1 cellular context compared by ENCODE assay signal in the genomic region with DNA sequence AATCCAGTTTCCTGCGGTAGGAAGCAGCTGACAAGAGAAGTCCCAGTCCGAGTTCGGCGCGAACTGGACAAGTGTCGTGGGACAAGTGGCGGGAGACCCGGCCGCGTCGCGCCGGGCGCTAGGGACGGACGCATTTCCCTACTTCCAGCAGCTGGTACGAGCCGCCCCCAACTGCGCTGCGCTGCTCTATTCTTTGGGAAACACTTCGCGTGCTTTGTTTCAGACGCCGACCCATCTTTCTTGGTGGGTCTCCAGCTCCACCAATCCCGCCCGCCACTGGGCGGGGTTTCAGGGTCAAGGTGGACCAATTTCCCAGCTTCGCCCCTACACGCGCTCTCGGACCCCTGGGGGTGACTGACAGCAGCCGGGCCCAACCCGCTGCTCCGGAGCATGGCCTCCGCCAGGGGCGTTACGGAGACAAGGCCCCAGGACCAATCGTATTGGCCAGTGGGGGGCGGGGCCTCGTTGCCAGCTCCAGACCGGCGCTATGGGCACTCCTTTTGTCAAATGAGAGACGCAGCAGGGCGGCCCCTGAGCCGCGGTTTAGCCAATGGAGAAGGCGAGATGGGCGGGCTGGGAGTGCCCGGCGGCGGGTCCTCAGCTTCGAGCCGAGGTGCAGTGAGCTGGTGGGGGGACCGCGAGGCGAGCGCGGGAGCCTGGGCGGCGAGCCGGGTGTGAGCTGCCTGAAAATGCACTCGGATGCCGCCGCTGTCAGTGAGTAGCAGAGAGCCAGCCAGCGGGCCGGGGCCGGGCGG.
A peak's percentile ranks its signal among the peaks of the same experiment; 100 is the strongest.
TF ChIP-seq lines count a peak whose summit lies in the region.

A gene (plus strand): TSS at position 600 of the 755 bp plus-strand sequence. CDS start 90 bp downstream, at position 690.

TF ChIP-seq in HepG2, 621 proteins besides CTCF, POLR2A, EP300 and RAD21 (continued from another document and continues in another):
- no peak for TF ChIP-seq GTF3A (CRISPR knock-in tag; conservative IDR thresholded peaks at IDR 0.05)
- no peak for TF ChIP-seq ZNF207 (IDR thresholded peaks at IDR 0.05; ENCODE audit: borderline replicate concordance)
- TF ChIP-seq KMT2A (CRISPR knock-in tag; IDR thresholded peaks at IDR 0.05), result no peak; the same call in 1 of the 2 replicates
- no peak for TF ChIP-seq CAMTA2 (CRISPR knock-in tag; IDR thresholded peaks at IDR 0.05; ENCODE audit: borderline replicate concordance)
- no peak for TF ChIP-seq ARNT (IDR thresholded peaks at IDR 0.05)
- no peak for TF ChIP-seq FOXC1 (CRISPR knock-in tag; IDR thresholded peaks at IDR 0.05; ENCODE audit: borderline replicate concordance)
- TF ChIP-seq FOXK1 (CRISPR knock-in tag; IDR thresholded peaks at IDR 0.05; ENCODE audit: borderline replicate concordance, low read depth), result no peak
- no peak for TF ChIP-seq SIX4 (CRISPR knock-in tag; IDR thresholded peaks at IDR 0.05)
- TF ChIP-seq, protein P1, sequence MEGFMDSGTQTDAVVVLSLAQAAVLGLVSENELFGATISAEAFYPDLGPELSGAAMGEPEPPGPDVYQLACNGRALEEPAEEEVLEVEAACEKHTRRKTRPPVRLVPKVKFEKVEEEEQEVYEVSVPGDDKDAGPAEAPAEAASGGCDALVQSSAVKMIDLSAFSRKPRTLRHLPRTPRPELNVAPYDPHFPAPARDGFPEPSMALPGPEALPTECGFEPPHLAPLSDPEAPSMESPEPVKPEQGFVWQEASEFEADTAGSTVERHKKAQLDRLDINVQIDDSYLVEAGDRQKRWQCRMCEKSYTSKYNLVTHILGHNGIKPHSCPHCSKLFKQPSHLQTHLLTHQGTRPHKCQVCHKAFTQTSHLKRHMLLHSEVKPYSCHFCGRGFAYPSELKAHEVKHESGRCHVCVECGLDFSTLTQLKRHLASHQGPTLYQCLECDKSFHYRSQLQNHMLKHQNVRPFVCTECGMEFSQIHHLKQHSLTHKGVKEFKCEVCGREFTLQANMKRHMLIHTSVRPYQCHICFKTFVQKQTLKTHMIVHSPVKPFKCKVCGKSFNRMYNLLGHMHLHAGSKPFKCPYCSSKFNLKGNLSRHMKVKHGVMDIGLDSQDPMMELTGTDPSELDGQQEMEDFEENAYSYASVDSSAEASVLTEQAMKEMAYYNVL (CRISPR knock-in tag; IDR thresholded peaks at IDR 0.05; ENCODE audit: borderline replicate concordance), result no peak
- TF ChIP-seq, protein P2, sequence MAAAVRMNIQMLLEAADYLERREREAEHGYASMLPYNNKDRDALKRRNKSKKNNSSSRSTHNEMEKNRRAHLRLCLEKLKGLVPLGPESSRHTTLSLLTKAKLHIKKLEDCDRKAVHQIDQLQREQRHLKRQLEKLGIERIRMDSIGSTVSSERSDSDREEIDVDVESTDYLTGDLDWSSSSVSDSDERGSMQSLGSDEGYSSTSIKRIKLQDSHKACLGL (CRISPR knock-in tag; IDR thresholded peaks at IDR 0.05), result peak; percentile 26; the same call in 1 of the 2 replicates
- no peak for TF ChIP-seq TOE1 (CRISPR knock-in tag; IDR thresholded peaks at IDR 0.05)
- TF ChIP-seq NR2C2 (CRISPR knock-in tag; IDR thresholded peaks at IDR 0.05; ENCODE audit: borderline replicate concordance), result peak; percentile 95
- TF ChIP-seq, protein P3, sequence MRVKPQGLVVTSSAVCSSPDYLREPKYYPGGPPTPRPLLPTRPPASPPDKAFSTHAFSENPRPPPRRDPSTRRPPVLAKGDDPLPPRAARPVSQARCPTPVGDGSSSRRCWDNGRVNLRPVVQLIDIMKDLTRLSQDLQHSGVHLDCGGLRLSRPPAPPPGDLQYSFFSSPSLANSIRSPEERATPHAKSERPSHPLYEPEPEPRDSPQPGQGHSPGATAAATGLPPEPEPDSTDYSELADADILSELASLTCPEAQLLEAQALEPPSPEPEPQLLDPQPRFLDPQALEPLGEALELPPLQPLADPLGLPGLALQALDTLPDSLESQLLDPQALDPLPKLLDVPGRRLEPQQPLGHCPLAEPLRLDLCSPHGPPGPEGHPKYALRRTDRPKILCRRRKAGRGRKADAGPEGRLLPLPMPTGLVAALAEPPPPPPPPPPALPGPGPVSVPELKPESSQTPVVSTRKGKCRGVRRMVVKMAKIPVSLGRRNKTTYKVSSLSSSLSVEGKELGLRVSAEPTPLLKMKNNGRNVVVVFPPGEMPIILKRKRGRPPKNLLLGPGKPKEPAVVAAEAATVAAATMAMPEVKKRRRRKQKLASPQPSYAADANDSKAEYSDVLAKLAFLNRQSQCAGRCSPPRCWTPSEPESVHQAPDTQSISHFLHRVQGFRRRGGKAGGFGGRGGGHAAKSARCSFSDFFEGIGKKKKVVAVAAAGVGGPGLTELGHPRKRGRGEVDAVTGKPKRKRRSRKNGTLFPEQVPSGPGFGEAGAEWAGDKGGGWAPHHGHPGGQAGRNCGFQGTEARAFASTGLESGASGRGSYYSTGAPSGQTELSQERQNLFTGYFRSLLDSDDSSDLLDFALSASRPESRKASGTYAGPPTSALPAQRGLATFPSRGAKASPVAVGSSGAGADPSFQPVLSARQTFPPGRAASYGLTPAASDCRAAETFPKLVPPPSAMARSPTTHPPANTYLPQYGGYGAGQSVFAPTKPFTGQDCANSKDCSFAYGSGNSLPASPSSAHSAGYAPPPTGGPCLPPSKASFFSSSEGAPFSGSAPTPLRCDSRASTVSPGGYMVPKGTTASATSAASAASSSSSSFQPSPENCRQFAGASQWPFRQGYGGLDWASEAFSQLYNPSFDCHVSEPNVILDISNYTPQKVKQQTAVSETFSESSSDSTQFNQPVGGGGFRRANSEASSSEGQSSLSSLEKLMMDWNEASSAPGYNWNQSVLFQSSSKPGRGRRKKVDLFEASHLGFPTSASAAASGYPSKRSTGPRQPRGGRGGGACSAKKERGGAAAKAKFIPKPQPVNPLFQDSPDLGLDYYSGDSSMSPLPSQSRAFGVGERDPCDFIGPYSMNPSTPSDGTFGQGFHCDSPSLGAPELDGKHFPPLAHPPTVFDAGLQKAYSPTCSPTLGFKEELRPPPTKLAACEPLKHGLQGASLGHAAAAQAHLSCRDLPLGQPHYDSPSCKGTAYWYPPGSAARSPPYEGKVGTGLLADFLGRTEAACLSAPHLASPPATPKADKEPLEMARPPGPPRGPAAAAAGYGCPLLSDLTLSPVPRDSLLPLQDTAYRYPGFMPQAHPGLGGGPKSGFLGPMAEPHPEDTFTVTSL (CRISPR knock-in tag; IDR thresholded peaks at IDR 0.05; ENCODE audit: borderline replicate concordance), result no peak
- no peak for TF ChIP-seq ZFP1 (CRISPR knock-in tag; IDR thresholded peaks at IDR 0.05)
- no peak for TF ChIP-seq ZNF260 (CRISPR knock-in tag; IDR thresholded peaks at IDR 0.05; ENCODE audit: borderline replicate concordance, low read depth)
- no peak for TF ChIP-seq NBN (conservative IDR thresholded peaks at IDR 0.05)
- no peak for TF ChIP-seq MAFF (IDR thresholded peaks at IDR 0.05; ENCODE audit: low read depth, low read length)
- peak; percentile 46; the same call in 1 of the 2 replicates for TF ChIP-seq TBX2 (CRISPR knock-in tag; IDR thresholded peaks at IDR 0.05; ENCODE audit: borderline replicate concordance)
- peak; percentile 59; the same call in 1 of the 2 replicates for TF ChIP-seq SP1 (IDR thresholded peaks at IDR 0.05)
- TF ChIP-seq SP1 (CRISPR knock-in tag; IDR thresholded peaks at IDR 0.05), result peak; percentile 94
- TF ChIP-seq NCOA2 (CRISPR knock-in tag; IDR thresholded peaks at IDR 0.05), result no peak
- peak; percentile 68 for TF ChIP-seq POLR2G (IDR thresholded peaks at IDR 0.05; ENCODE audit: low read depth, low read length)
- TF ChIP-seq GFI1 (CRISPR knock-in tag; IDR thresholded peaks at IDR 0.05; ENCODE audit: borderline replicate concordance), result no peak
- TF ChIP-seq NFIC (IDR thresholded peaks at IDR 0.05; ENCODE audit: low read length), result no peak
- TF ChIP-seq, protein P4, sequence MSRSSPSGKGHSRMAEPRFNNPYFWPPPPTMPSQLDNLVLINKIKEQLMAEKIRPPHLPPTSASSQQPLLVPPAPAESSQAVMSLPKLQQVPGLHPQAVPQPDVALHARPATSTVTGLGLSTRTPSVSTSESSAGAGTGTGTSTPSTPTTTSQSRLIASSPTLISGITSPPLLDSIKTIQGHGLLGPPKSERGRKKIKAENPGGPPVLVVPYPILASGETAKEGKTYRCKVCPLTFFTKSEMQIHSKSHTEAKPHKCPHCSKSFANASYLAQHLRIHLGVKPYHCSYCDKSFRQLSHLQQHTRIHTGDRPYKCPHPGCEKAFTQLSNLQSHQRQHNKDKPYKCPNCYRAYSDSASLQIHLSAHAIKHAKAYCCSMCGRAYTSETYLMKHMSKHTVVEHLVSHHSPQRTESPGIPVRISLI (CRISPR knock-in tag; IDR thresholded peaks at IDR 0.05; ENCODE audit: borderline replicate concordance), result no peak
- TF ChIP-seq, protein P5, sequence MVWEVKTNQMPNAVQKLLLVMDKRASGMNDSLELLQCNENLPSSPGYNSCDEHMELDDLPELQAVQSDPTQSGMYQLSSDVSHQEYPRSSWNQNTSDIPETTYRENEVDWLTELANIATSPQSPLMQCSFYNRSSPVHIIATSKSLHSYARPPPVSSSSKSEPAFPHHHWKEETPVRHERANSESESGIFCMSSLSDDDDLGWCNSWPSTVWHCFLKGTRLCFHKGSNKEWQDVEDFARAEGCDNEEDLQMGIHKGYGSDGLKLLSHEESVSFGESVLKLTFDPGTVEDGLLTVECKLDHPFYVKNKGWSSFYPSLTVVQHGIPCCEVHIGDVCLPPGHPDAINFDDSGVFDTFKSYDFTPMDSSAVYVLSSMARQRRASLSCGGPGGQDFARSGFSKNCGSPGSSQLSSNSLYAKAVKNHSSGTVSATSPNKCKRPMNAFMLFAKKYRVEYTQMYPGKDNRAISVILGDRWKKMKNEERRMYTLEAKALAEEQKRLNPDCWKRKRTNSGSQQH (CRISPR knock-in tag; IDR thresholded peaks at IDR 0.05; ENCODE audit: low read depth), result no peak
- no peak for TF ChIP-seq KDM6A (CRISPR knock-in tag; IDR thresholded peaks at IDR 0.05; ENCODE audit: low read depth)
- TF ChIP-seq NONO (IDR thresholded peaks at IDR 0.05), result no peak
- TF ChIP-seq NONO (CRISPR knock-in tag; conservative IDR thresholded peaks at IDR 0.05), result no peak; the same call in 1 of the 2 replicates
- no peak for TF ChIP-seq ZFY (CRISPR knock-in tag; IDR thresholded peaks at IDR 0.05)
- TF ChIP-seq, protein P6, sequence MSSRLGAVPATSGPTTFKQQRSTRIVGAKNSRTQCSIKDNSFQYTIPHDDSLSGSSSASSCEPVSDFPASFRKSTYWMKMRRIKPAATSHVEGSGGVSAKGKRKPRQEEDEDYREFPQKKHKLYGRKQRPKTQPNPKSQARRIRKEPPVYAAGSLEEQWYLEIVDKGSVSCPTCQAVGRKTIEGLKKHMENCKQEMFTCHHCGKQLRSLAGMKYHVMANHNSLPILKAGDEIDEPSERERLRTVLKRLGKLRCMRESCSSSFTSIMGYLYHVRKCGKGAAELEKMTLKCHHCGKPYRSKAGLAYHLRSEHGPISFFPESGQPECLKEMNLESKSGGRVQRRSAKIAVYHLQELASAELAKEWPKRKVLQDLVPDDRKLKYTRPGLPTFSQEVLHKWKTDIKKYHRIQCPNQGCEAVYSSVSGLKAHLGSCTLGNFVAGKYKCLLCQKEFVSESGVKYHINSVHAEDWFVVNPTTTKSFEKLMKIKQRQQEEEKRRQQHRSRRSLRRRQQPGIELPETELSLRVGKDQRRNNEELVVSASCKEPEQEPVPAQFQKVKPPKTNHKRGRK (CRISPR knock-in tag; IDR thresholded peaks at IDR 0.05), result no peak
- no peak for TF ChIP-seq CENPX (CRISPR knock-in tag; IDR thresholded peaks at IDR 0.05)
- TF ChIP-seq, protein P7, sequence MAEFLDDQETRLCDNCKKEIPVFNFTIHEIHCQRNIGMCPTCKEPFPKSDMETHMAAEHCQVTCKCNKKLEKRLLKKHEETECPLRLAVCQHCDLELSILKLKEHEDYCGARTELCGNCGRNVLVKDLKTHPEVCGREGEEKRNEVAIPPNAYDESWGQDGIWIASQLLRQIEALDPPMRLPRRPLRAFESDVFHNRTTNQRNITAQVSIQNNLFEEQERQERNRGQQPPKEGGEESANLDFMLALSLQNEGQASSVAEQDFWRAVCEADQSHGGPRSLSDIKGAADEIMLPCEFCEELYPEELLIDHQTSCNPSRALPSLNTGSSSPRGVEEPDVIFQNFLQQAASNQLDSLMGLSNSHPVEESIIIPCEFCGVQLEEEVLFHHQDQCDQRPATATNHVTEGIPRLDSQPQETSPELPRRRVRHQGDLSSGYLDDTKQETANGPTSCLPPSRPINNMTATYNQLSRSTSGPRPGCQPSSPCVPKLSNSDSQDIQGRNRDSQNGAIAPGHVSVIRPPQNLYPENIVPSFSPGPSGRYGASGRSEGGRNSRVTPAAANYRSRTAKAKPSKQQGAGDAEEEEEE (CRISPR knock-in tag; IDR thresholded peaks at IDR 0.05; ENCODE audit: borderline replicate concordance), result no peak
- no peak for TF ChIP-seq HNRNPUL1 (IDR thresholded peaks at IDR 0.05; ENCODE audit: low read depth, low read length)
- no peak for TF ChIP-seq ZNF234 (CRISPR knock-in tag; conservative IDR thresholded peaks at IDR 0.05)
- TF ChIP-seq ZKSCAN5 (CRISPR knock-in tag; IDR thresholded peaks at IDR 0.05), result no peak
- TF ChIP-seq MED8 (CRISPR knock-in tag; IDR thresholded peaks at IDR 0.05; ENCODE audit: insufficient replicate concordance), result no peak
- no peak for TF ChIP-seq ZKSCAN1 (IDR thresholded peaks at IDR 0.05; ENCODE audit: low read length)
